In the genomic region with DNA sequence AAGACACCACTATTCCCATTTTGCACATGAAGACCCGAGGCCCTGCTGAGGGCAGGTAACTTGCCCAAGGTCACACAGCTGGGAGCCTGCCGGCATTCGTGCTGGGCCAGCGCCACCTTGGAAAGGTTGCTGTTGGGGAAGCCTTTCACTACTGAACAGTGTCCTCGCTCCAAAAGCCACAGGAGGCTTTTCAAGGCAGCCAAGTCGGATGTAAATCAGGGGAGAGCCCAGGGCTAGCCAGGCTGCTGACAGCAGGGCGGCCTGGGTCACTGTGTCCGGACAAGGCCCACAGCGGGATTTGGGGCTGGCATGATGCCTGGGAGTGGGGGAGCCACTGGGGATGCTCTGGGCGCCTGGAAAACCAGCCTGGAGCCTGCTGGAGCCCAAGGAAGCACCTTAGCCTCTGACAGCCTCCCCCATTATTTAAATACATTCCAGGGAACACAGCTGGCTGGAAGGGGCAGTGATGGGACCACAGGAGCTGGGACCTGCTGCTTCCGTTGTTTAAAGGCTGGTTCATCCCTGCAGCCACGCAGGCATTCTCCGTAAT, we compare ENCODE assay signal across 14 cellular contexts. TPM values are rescaled to one million over a fixed set of nuclear protein-coding genes. Genes with fewer than 3 reads are reported as not detected.
DNase-seq lines count a peak whose midpoint lies in the region; ATAC-seq and TF ChIP-seq lines count a peak whose summit lies in the region.
"Had no signal": no experiment of that assay in that cellular context is flagged by ENCODE, and none has a peak within 500 bp of the region (broad histone marks: within the 10 kb centered on the region; RNA-seq: fewer than 3 reads in every experiment).

No MANE protein-coding gene starts in this region.

- no peak for TF ChIP-seq CTCF in left ventricle myocardium inferior (IDR thresholded peaks at IDR 0.05; ENCODE audit: borderline replicate concordance)
- TF ChIP-seq CTCF in lower lobe of right lung (IDR thresholded peaks at IDR 0.05) = no peak
- TF ChIP-seq CTCF in uterus (IDR thresholded peaks at IDR 0.05) = no peak

- ATAC-seq in Right ventricle myocardium superior (ENCODE audit: poor library complexity) (no peak), lower lobe of right lung (no peak)
- ATAC-seq: HCT116 had no signal

- H3K4me3 ChIP-seq in left ventricle myocardium inferior (no peak overlapping the region), lower lobe of right lung (no peak overlapping the region), uterus (no peak overlapping the region)

- H3K36me3 ChIP-seq in left ventricle myocardium inferior = peaks cover 30% of the 10 kb centered on the region
- H3K36me3 ChIP-seq in lower lobe of right lung = peaks cover 31% of the 10 kb centered on the region
- H3K36me3 ChIP-seq in uterus = no peaks in the 10 kb centered on the region

- H3K4me1 ChIP-seq in left ventricle myocardium inferior (peaks cover 23% of the 10 kb centered on the region), lower lobe of right lung (peaks cover 70% of the 10 kb centered on the region), uterus (peaks cover 0 to 6% of the 10 kb centered on the region in 2 donors)

- no peak overlapping the region for H3K27ac ChIP-seq in left ventricle myocardium inferior (replicated peaks)
- H3K27ac ChIP-seq in lower lobe of right lung = peak overlapping the region; percentile 68
- peak overlapping the region; percentile 48 to 64 for H3K27ac ChIP-seq in uterus

- H3K27me3 ChIP-seq in left ventricle myocardium inferior (ENCODE audit: low read depth) (no peaks in the 10 kb centered on the region), lower lobe of right lung (ENCODE audit: low read depth) (no peaks in the 10 kb centered on the region), uterus (no peaks in the 10 kb centered on the region)

- peak; percentile 51 for DNase-seq in Right ventricle myocardium superior
- no peak for DNase-seq in left ventricle myocardium inferior
- DNase-seq in astrocyte of the hippocampus (ENCODE audit: low read depth, low spot score) = peak; percentile 57
- DNase-seq in lower lobe of right lung = no peak
- DNase-seq in uterus = peak; percentile 81 to 85
- DNase-seq in glomerular visceral epithelial cell (ENCODE audit: extremely low spot score) = no peak
- DNase-seq in HUDEP-2 (lab: John Stamatoyannopoulos, UW; ENCODE audit: unreplicated experiment in 76 of 76) = no peak
- DNase-seq in dermis blood vessel endothelial cell = no peak
- DNase-seq: activated naive CD4-positive, alpha-beta T cell treated with anti-CD3 and anti-CD28 coated beads for 36 hours; left cardiac atrium; NCI-H524 treated with DMSO at 0.1 percent for 48 hours; occipital lobe; SW 1271 had no signal

- TF ChIP-seq POLR2A in uterus (IDR thresholded peaks at IDR 0.05) = no peak

- intact Hi-C loops in Right ventricle myocardium superior (cut with DNase I) = no loop called here
- intact Hi-C loops in left ventricle myocardium inferior (cut with micrococcal nuclease) = no loop called here
- intact Hi-C loops in lower lobe of right lung (cut with DNase I) = no loop called here
- intact Hi-C loops in uterus (cut with DNase I; ENCODE audit: low total_unique reads) = no loop called here

- H3K9me3 ChIP-seq in left ventricle myocardium inferior (replicated peaks) = no peaks in the 10 kb centered on the region
- H3K9me3 ChIP-seq in lower lobe of right lung = no peaks in the 10 kb centered on the region
- no peaks in the 10 kb centered on the region for H3K9me3 ChIP-seq in uterus

RNA-seq across cellular contexts. Expression of gene SLC6A6, which starts 10.5 kb away (rescaled TPM):
- total RNA-seq in Right ventricle myocardium superior (13.5 TPM), left ventricle myocardium inferior (35.4 TPM), lower lobe of right lung (84.0 TPM), uterus (10 to 100 TPM; 15.9 to 37.5 (median 18.0) TPM), dermis blood vessel endothelial cell (10.9 and 28.6 TPM in 2 replicates)

Comparison
In these comparisons a context has a peak if more than half of its experiments do, and no peak if none do; other contexts are left out.
1. DNase-seq: peak in Right ventricle myocardium superior (single experiment), astrocyte of the hippocampus (single experiment) and uterus (2 of 2); none in left ventricle myocardium inferior (single experiment), lower lobe of right lung (single experiment), glomerular visceral epithelial cell (single experiment), HUDEP-2 (0 of 76) and dermis blood vessel endothelial cell (single experiment).